Comparison of ENCODE assay signal across 8 cellular contexts in genomic region chr1:2237773-2238172, GRCh38. TPM values are rescaled to one million over a fixed set of nuclear protein-coding genes. Genes with fewer than 3 reads are reported as not detected.
DNase-seq lines count a peak whose midpoint lies in the region; ATAC-seq and TF ChIP-seq lines count a peak whose summit lies in the region.

No MANE protein-coding gene starts in this region.

- TF ChIP-seq CTCF in HFFc6 (IDR thresholded peaks at IDR 0.05) = peak; percentile 55; the same call in 1 of the 2 replicates

- H3K4me3 ChIP-seq in right cardiac atrium (ENCODE audit: low read length) = no peak overlapping the region

- H3K4me1 ChIP-seq in right cardiac atrium (ENCODE audit: control insufficient read depth, insufficient read depth, low read length) = peaks cover 55% of the 10 kb centered on the region

- H3K27ac ChIP-seq in right cardiac atrium (ENCODE audit: low read length) = peak overlapping the region; percentile 9

- peaks cover 9% of the 10 kb centered on the region; the same call in 1 of the 2 replicates for H3K36me3 Mint-ChIP-seq in HFFc6 (ENCODE audit: low read depth)
- H3K36me3 Mint-ChIP-seq in activated naive CD8-positive, alpha-beta T cell treated with anti-CD3 and anti-CD28 coated beads for 36 hours = peaks cover 20% of the 10 kb centered on the region

- H3K9me3 ChIP-seq in right cardiac atrium (ENCODE audit: control insufficient read depth, low read length) = no peaks in the 10 kb centered on the region

- intact Hi-C loops in right cardiac atrium (cut with DNase I) = no loop called here

- H3K27me3 ChIP-seq in right cardiac atrium (ENCODE audit: control insufficient read depth, insufficient read depth) = no peaks in the 10 kb centered on the region

- H3K9me3 Mint-ChIP-seq in HFFc6 = no peaks in the 10 kb centered on the region
- no peaks in the 10 kb centered on the region for H3K9me3 Mint-ChIP-seq in activated naive CD8-positive, alpha-beta T cell treated with anti-CD3 and anti-CD28 coated beads for 36 hours
- no peaks in the 10 kb centered on the region for H3K9me3 Mint-ChIP-seq in stimulated activated naive CD8-positive, alpha-beta T cell treated with anti-CD3 and anti-CD28 coated beads, Interleukin-15, amount 100 ng/mL, for 72 hours

- H3K4me3 Mint-ChIP-seq in HFFc6 = no peak overlapping the region
- H3K4me3 Mint-ChIP-seq in activated naive CD8-positive, alpha-beta T cell treated with anti-CD3 and anti-CD28 coated beads for 36 hours = peak overlapping the region; percentile 29
- H3K4me3 Mint-ChIP-seq in stimulated activated naive CD8-positive, alpha-beta T cell treated with anti-CD3 and anti-CD28 coated beads, Interleukin-15, amount 100 ng/mL, for 72 hours = peak overlapping the region; percentile 74 to 77

- WGBS in right cardiac atrium = 48% methylated on average over 19 of the region's 19 CpGs

- no peak for DNase-seq in HFFc6
- DNase-seq in activated naive CD8-positive, alpha-beta T cell treated with anti-CD3 and anti-CD28 coated beads for 36 hours = no peak
- DNase-seq in right cardiac atrium = peak; percentile 31 to 72 (median 70)
- DNase-seq in stimulated activated naive CD8-positive, alpha-beta T cell treated with anti-CD3 and anti-CD28 coated beads, Interleukin-15, amount 100 ng/mL, for 72 hours = no peak
- no peak for DNase-seq in epidermal melanocyte (ENCODE audit: insufficient read length, low spot score)
- DNase-seq in HPDE6-E6E7 (ENCODE audit: extremely low spot score) = no peak

- peaks cover 4% of the 10 kb centered on the region; the same call in 1 of the 2 replicates for H3K27me3 Mint-ChIP-seq in HFFc6 (ENCODE audit: insufficient read depth)
- no peaks in the 10 kb centered on the region for H3K27me3 Mint-ChIP-seq in activated naive CD8-positive, alpha-beta T cell treated with anti-CD3 and anti-CD28 coated beads for 36 hours
- no peaks in the 10 kb centered on the region for H3K27me3 Mint-ChIP-seq in stimulated activated naive CD8-positive, alpha-beta T cell treated with anti-CD3 and anti-CD28 coated beads, Interleukin-15, amount 100 ng/mL, for 72 hours

- no peak overlapping the region for H3K27ac Mint-ChIP-seq in HFFc6
- peak overlapping the region; percentile 67 for H3K27ac Mint-ChIP-seq in activated naive CD8-positive, alpha-beta T cell treated with anti-CD3 and anti-CD28 coated beads for 36 hours
- peak overlapping the region; percentile 80 to 82 for H3K27ac Mint-ChIP-seq in stimulated activated naive CD8-positive, alpha-beta T cell treated with anti-CD3 and anti-CD28 coated beads, Interleukin-15, amount 100 ng/mL, for 72 hours

- no peak for ATAC-seq in right cardiac atrium
- no peak for ATAC-seq in stimulated activated naive CD8-positive, alpha-beta T cell treated with anti-CD3 and anti-CD28 coated beads, Interleukin-15, amount 100 ng/mL, for 72 hours
- no peak for ATAC-seq in HG03280 (IDR thresholded peaks at IDR 0.05; ENCODE audit: unreplicated experiment)
- no peak for ATAC-seq in HG03457 (IDR thresholded peaks at IDR 0.05; ENCODE audit: unreplicated experiment)

- H3K4me1 Mint-ChIP-seq in HFFc6 (ENCODE audit: low read depth) = peaks cover 56% of the 10 kb centered on the region
- peaks cover 82% of the 10 kb centered on the region for H3K4me1 Mint-ChIP-seq in activated naive CD8-positive, alpha-beta T cell treated with anti-CD3 and anti-CD28 coated beads for 36 hours
- peaks cover 100% of the 10 kb centered on the region for H3K4me1 Mint-ChIP-seq in stimulated activated naive CD8-positive, alpha-beta T cell treated with anti-CD3 and anti-CD28 coated beads, Interleukin-15, amount 100 ng/mL, for 72 hours

RNA-seq across cellular contexts. Expression of gene SKI, which starts 9.7 kb away (rescaled TPM):
- 10 to 100 TPM; 63.7 to 76.6 (median 66.1) TPM for total RNA-seq in HFFc6 (2021; fragmentation: NEBNext Ultra II Directional; extraction: Animal tissue kit (Norgen Biotek cat#: 25700))
- total RNA-seq in activated naive CD8-positive, alpha-beta T cell treated with anti-CD3 and anti-CD28 coated beads for 36 hours = 10 to 100 TPM; 25.4 to 27.3 TPM
- 10 to 100 TPM; 56.7 to 83.1 (median 68.9) TPM for total RNA-seq in right cardiac atrium
- polyA plus RNA-seq in right cardiac atrium = 35.6 TPM

RNA-seq across cellular contexts. Expression of gene FAAP20, which starts 43.2 kb away (rescaled TPM):
- 10 to 100 TPM; 75.3 to 97.4 (median 82.7) TPM for total RNA-seq in HFFc6 (2021; fragmentation: NEBNext Ultra II Directional; extraction: Animal tissue kit (Norgen Biotek cat#: 25700))
- 10 to 100 TPM; 69.3 to 71.4 TPM for total RNA-seq in activated naive CD8-positive, alpha-beta T cell treated with anti-CD3 and anti-CD28 coated beads for 36 hours
- total RNA-seq in right cardiac atrium = 10 to 100 TPM; 35.5 to 49.3 (median 37.2) TPM
- polyA plus RNA-seq in right cardiac atrium = 56.3 TPM

Comparison
In these comparisons a context has a peak if more than half of its experiments do, and no peak if none do; other contexts are left out.
1. DNase-seq: peak in right cardiac atrium (3 of 3); none in HFFc6 (single experiment), activated naive CD8-positive, alpha-beta T cell treated with anti-CD3 and anti-CD28 coated beads for 36 hours (single experiment), stimulated activated naive CD8-positive, alpha-beta T cell treated with anti-CD3 and anti-CD28 coated beads, Interleukin-15, amount 100 ng/mL, for 72 hours (0 of 2), epidermal melanocyte (single experiment) and HPDE6-E6E7 (single experiment).